29 cellular contexts compared by ENCODE assay signal in genomic region chr16:19660432-19660831, GRCh38.
"Had no signal": no experiment of that assay in that cellular context is flagged by ENCODE, and none has a peak within 500 bp of the region (broad histone marks: within the 10 kb centered on the region; RNA-seq: fewer than 3 reads in every experiment).

No MANE protein-coding gene starts in this region.

- H3K27ac ChIP-seq: body of pancreas, epithelial cell of prostate, esophagus squamous epithelium, gastrocnemius medialis, left lung, lower lobe of right lung, pancreas, prostate gland, SK-N-MC, thyroid gland, upper lobe of left lung, vagina had no signal

- H3K27ac Mint-ChIP-seq: activated CD4-positive, alpha-beta memory T cell treated with anti-CD3 and anti-CD28 coated beads for 36 hours; activated naive CD4-positive, alpha-beta T cell treated with anti-CD3 and anti-CD28 coated beads, Interleukin-2, amount 10 ng/mL, durations not matched to agents 7 days and 5 days; activated T-helper 1 cell treated with anti-CD3 and anti-CD28 coated beads, Interleukin-12 subunit alpha, Interleukin-12 subunit beta, Interleukin-2, Interleukin-4 antibody, amounts not matched to agents 30 ng/mL and 10 ng/mL and 1 ng/mL, durations not matched to agents 14 hours and 24 hours and 36 hours; stimulated activated naive B cell treated with anti-CD40 and anti-IgM and Interleukin-4, amounts not matched to agents 10 μg/mL and 1 μg/mL and 100 μg/mL, for 72 hours had no signal

- DNase-seq: activated CD4-positive, alpha-beta memory T cell treated with anti-CD3 and anti-CD28 coated beads for 36 hours; activated gamma-delta T cell; activated naive CD4-positive, alpha-beta T cell treated with anti-CD3 and anti-CD28 coated beads, Interleukin-2, amount 10 ng/mL, durations not matched to agents 7 days and 5 days; aorta; body of pancreas; esophagus squamous epithelium; gastrocnemius medialis; glutamatergic neuron; left lung; lower lobe of right lung; mesenchymal stem cell; naive thymus-derived CD8-positive, alpha-beta T cell; nucleus accumbens; pancreas; retina; small intestine; stimulated activated CD4-positive, alpha-beta T cell treated with anti-CD3 and anti-CD28 coated beads, Interleukin-4, amount 100 ng/mL, for 4 hours; stimulated activated CD8-positive, alpha-beta memory T cell treated with anti-CD3 and anti-CD28 coated beads, Interleukin-4, amount 100 ng/mL, for 48 hours; stimulated activated naive B cell treated with anti-CD40 and anti-IgM and Interleukin-4, amounts not matched to agents 10 μg/mL and 1 μg/mL and 100 μg/mL, for 72 hours; T-helper 2 cell; thyroid gland; upper lobe of left lung had no signal

- H3K4me3 Mint-ChIP-seq: activated CD4-positive, alpha-beta memory T cell treated with anti-CD3 and anti-CD28 coated beads for 36 hours; activated naive CD4-positive, alpha-beta T cell treated with anti-CD3 and anti-CD28 coated beads, Interleukin-2, amount 10 ng/mL, durations not matched to agents 7 days and 5 days; activated T-helper 1 cell treated with anti-CD3 and anti-CD28 coated beads, Interleukin-12 subunit alpha, Interleukin-12 subunit beta, Interleukin-2, Interleukin-4 antibody, amounts not matched to agents 30 ng/mL and 10 ng/mL and 1 ng/mL, durations not matched to agents 14 hours and 24 hours and 36 hours; naive thymus-derived CD8-positive, alpha-beta T cell; neural crest cell; stimulated activated naive B cell treated with anti-CD40 and anti-IgM and Interleukin-4, amounts not matched to agents 10 μg/mL and 1 μg/mL and 100 μg/mL, for 72 hours had no signal

- ATAC-seq: body of pancreas; gastrocnemius medialis; left lung; lower lobe of right lung; naive thymus-derived CD8-positive, alpha-beta T cell; pancreas; sciatic nerve; stimulated activated naive B cell treated with anti-CD40 and anti-IgM and Interleukin-4, amounts not matched to agents 10 μg/mL and 1 μg/mL and 100 μg/mL, for 72 hours had no signal

- H3K4me1 Mint-ChIP-seq: activated naive CD4-positive, alpha-beta T cell treated with anti-CD3 and anti-CD28 coated beads, Interleukin-2, amount 10 ng/mL, durations not matched to agents 7 days and 5 days had no signal

- H3K27me3 ChIP-seq: body of pancreas, esophagus squamous epithelium, gastrocnemius medialis, left lung, pancreas, thyroid gland, upper lobe of left lung, vagina had no signal

- H3K27me3 Mint-ChIP-seq: activated CD4-positive, alpha-beta memory T cell treated with anti-CD3 and anti-CD28 coated beads for 36 hours; activated naive CD4-positive, alpha-beta T cell treated with anti-CD3 and anti-CD28 coated beads, Interleukin-2, amount 10 ng/mL, durations not matched to agents 7 days and 5 days; naive thymus-derived CD8-positive, alpha-beta T cell; stimulated activated naive B cell treated with anti-CD40 and anti-IgM and Interleukin-4, amounts not matched to agents 10 μg/mL and 1 μg/mL and 100 μg/mL, for 72 hours had no signal

- H3K4me3 ChIP-seq: body of pancreas, esophagus squamous epithelium, gastrocnemius medialis, left lung, lower lobe of right lung, pancreas, prostate gland, SK-N-MC, thyroid gland, upper lobe of left lung, vagina had no signal
